ENCODE assay signal across 8 cellular contexts in the genomic region with DNA sequence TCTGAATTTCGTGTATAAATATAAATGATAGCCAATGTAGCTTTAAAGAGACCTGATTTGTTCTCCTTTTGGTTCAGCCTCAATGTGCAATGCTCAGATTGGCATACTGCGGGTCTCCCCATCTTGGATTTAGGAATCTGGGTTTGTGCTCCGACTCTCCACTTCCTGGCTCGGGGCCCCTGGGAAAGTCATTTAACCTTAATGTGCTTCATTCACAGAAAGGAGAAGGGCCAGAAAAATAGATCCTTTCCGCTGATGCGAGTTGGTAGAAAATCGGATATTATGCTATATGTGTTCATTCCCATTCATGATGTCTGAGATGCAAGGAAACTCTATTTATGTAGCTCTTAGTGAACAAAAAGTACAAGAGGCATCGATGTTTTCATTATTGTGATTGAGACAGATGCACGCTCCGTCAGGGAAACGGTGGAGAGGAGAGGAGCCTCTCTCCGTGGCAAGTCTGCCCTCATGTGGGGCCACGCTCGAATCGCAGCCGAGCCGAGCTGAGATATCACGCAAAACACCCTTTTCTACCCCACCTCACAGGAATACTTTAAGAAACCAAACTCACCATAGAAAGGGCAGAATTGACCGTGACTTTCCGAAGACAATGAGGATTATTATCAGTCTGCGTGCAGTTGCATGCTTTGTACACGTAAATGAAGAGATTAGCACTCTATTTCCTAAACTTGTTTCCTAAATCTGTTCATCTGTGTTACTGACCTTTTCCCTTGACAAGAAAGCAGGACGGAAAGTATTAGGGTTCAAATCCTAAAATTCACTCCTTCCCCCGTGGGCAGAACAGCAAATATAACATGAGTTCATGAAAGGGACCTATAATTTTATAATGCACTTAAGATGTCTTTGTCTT.
DNase-seq lines count a peak whose midpoint lies in the region; ATAC-seq, FAIRE-seq and TF ChIP-seq lines count a peak whose summit lies in the region.

No MANE protein-coding gene starts in this region.

- TF ChIP-seq CTCF in AG09309 (IDR thresholded peaks at IDR 0.05; ENCODE audit: control insufficient read depth, insufficient read depth, low read depth, low read length, missing control alignments): peak; percentile 69
- peak; percentile 36 for TF ChIP-seq CTCF in glutamatergic neuron (IDR thresholded peaks at IDR 0.05; ENCODE audit: partially characterized antibody, unreplicated experiment)
- TF ChIP-seq CTCF in natural killer cell (IDR thresholded peaks at IDR 0.05): no peak

- TF ChIP-seq POLR2A in GM12892 (IDR thresholded peaks at IDR 0.05; ENCODE audit: low read depth, low read length): no peak

- H3K4me3 Mint-ChIP-seq in activated CD8-positive, alpha-beta T cell treated with anti-CD3 and anti-CD28 coated beads, Interleukin-2, amount 10 ng/mL, durations not matched to agents 7 days and 5 days: no peak overlapping the region
- H3K4me3 Mint-ChIP-seq in glutamatergic neuron (ENCODE audit: unreplicated experiment) (peak overlapping the region; percentile 51), natural killer cell (no peak overlapping the region)

- DNase-seq in AG09309 (ENCODE audit: low read depth) (no peak), GM12892 (ENCODE audit: insufficient read length) (peak; percentile 4), NCI-H1694 treated with DMSO at 0.1 percent for 48 hours (lab: John Stamatoyannopoulos, UW) (peak; percentile 49), glutamatergic neuron (peak; percentile 82), pons (ENCODE audit: low spot score) (peak; percentile 52), natural killer cell (no peak)
- peak; percentile 43 for DNase-seq in activated CD8-positive, alpha-beta T cell treated with anti-CD3 and anti-CD28 coated beads, Interleukin-2, amount 10 ng/mL, durations not matched to agents 7 days and 5 days

- H3K27ac Mint-ChIP-seq in activated CD8-positive, alpha-beta T cell treated with anti-CD3 and anti-CD28 coated beads, Interleukin-2, amount 10 ng/mL, durations not matched to agents 7 days and 5 days: no peak overlapping the region
- H3K27ac Mint-ChIP-seq in glutamatergic neuron (ENCODE audit: unreplicated experiment): no peak overlapping the region
- no peak overlapping the region for H3K27ac Mint-ChIP-seq in natural killer cell

- CTCF ChIA-PET in activated CD8-positive, alpha-beta T cell treated with anti-CD3 and anti-CD28 coated beads, Interleukin-2, amount 10 ng/mL, durations not matched to agents 7 days and 5 days (lab: Charles Lee): interaction anchor here (0.7 kb wide), 1 partner anchor 10 kb away, joined by 3 read pairs; no protein-coding TSS in a partner anchor

- no peaks in the 10 kb centered on the region for H3K9me3 Mint-ChIP-seq in activated CD8-positive, alpha-beta T cell treated with anti-CD3 and anti-CD28 coated beads, Interleukin-2, amount 10 ng/mL, durations not matched to agents 7 days and 5 days (ENCODE audit: insufficient read depth)
- H3K9me3 Mint-ChIP-seq in glutamatergic neuron (ENCODE audit: unreplicated experiment): no peaks in the 10 kb centered on the region
- no peaks in the 10 kb centered on the region for H3K9me3 Mint-ChIP-seq in natural killer cell

- intact Hi-C loops in natural killer cell (cut with micrococcal nuclease): no loop called here

- no peak overlapping the region for H3K4me3 ChIP-seq in AG09309 (ENCODE audit: control insufficient read depth, low read depth, low read length)

- FAIRE-seq in GM12892 (lab: Jason Lieb, UNC): peak; percentile 96

- POLR2A ChIA-PET in activated CD8-positive, alpha-beta T cell treated with anti-CD3 and anti-CD28 coated beads, Interleukin-2, amount 10 ng/mL, durations not matched to agents 7 days and 5 days (lab: Charles Lee): no interaction called here

- H3K4me1 Mint-ChIP-seq in activated CD8-positive, alpha-beta T cell treated with anti-CD3 and anti-CD28 coated beads, Interleukin-2, amount 10 ng/mL, durations not matched to agents 7 days and 5 days (ENCODE audit: low read depth): no peaks in the 10 kb centered on the region
- H3K4me1 Mint-ChIP-seq in glutamatergic neuron (ENCODE audit: low read depth, unreplicated experiment) (peaks cover 5% of the 10 kb centered on the region), natural killer cell (no peaks in the 10 kb centered on the region)

- peaks cover 21% of the 10 kb centered on the region for H3K27me3 Mint-ChIP-seq in activated CD8-positive, alpha-beta T cell treated with anti-CD3 and anti-CD28 coated beads, Interleukin-2, amount 10 ng/mL, durations not matched to agents 7 days and 5 days (ENCODE audit: low read depth)
- no peaks in the 10 kb centered on the region for H3K27me3 Mint-ChIP-seq in glutamatergic neuron (ENCODE audit: unreplicated experiment)
- H3K27me3 Mint-ChIP-seq in natural killer cell (ENCODE audit: low read depth in 2 of 2): peaks cover 0 to 13% of the 10 kb centered on the region in 2 donors

- ATAC-seq in HG02763 (IDR thresholded peaks at IDR 0.05; ENCODE audit: unreplicated experiment) (peak; percentile 86), natural killer cell (no peak)
- peak; percentile 70 for ATAC-seq in activated CD8-positive, alpha-beta T cell treated with anti-CD3 and anti-CD28 coated beads, Interleukin-2, amount 10 ng/mL, durations not matched to agents 7 days and 5 days

- H3K36me3 Mint-ChIP-seq in activated CD8-positive, alpha-beta T cell treated with anti-CD3 and anti-CD28 coated beads, Interleukin-2, amount 10 ng/mL, durations not matched to agents 7 days and 5 days (ENCODE audit: low read depth): no peaks in the 10 kb centered on the region
- H3K36me3 Mint-ChIP-seq in glutamatergic neuron (ENCODE audit: unreplicated experiment): no peaks in the 10 kb centered on the region
- no peaks in the 10 kb centered on the region for H3K36me3 Mint-ChIP-seq in natural killer cell

Comparison
In these comparisons a context has a peak if more than half of its experiments do, and no peak if none do; other contexts are left out.
1. DNase-seq: peak in GM12892 (single experiment), NCI-H1694 treated with DMSO at 0.1 percent for 48 hours (single experiment), activated CD8-positive, alpha-beta T cell treated with anti-CD3 and anti-CD28 coated beads, Interleukin-2, amount 10 ng/mL, durations not matched to agents 7 days and 5 days (single experiment), glutamatergic neuron (single experiment) and pons (single experiment); none in AG09309 (single experiment) and natural killer cell (single experiment).
2. ATAC-seq: peak in HG02763 (single experiment) and activated CD8-positive, alpha-beta T cell treated with anti-CD3 and anti-CD28 coated beads, Interleukin-2, amount 10 ng/mL, durations not matched to agents 7 days and 5 days (single experiment); none in natural killer cell (0 of 3).